Comparison of ENCODE assay signal across 9 cellular contexts in genomic region chr11:13462311-13462927, GRCh38. TPM values are rescaled to one million over a fixed set of nuclear protein-coding genes. Genes with fewer than 3 reads are reported as not detected.
DNase-seq lines count a peak whose midpoint lies in the region; ATAC-seq and TF ChIP-seq lines count a peak whose summit lies in the region.
"Had no signal": no experiment of that assay in that cellular context is flagged by ENCODE, and none has a peak within 500 bp of the region (broad histone marks: within the 10 kb centered on the region; RNA-seq: fewer than 3 reads in every experiment).

No MANE protein-coding gene starts in this region.

- ATAC-seq in GM18867 (IDR thresholded peaks at IDR 0.05; ENCODE audit: unreplicated experiment) = peak; percentile 31
- ATAC-seq in HG03103 (IDR thresholded peaks at IDR 0.05; ENCODE audit: low read depth, unreplicated experiment) = peak; percentile 29
- peak; percentile 52 for ATAC-seq in activated CD8-positive, alpha-beta T cell treated with anti-CD3 and anti-CD28 coated beads, Interleukin-2, amount 10 ng/mL, durations not matched to agents 7 days and 5 days
- ATAC-seq in mucosa of descending colon = peak; percentile 64

- TF ChIP-seq CTCF in AG09309 (IDR thresholded peaks at IDR 0.05; ENCODE audit: control insufficient read depth, insufficient read depth, low read depth, low read length, missing control alignments) (no peak), mucosa of descending colon (IDR thresholded peaks at IDR 0.05) (no peak)

- H3K36me3 ChIP-seq in endocrine pancreas (ENCODE audit: control insufficient read depth, insufficient read depth, low read length) (no peaks in the 10 kb centered on the region), mucosa of descending colon (ENCODE audit: low read depth) (no peaks in the 10 kb centered on the region)

- peak overlapping the region; percentile 99 for H3K4me3 Mint-ChIP-seq in activated CD8-positive, alpha-beta T cell treated with anti-CD3 and anti-CD28 coated beads, Interleukin-2, amount 10 ng/mL, durations not matched to agents 7 days and 5 days

- DNase-seq in AG09309 (ENCODE audit: low read depth) = no peak
- DNase-seq in NCI-H345 treated with DMSO at 0.1 percent for 48 hours (lab: John Stamatoyannopoulos, UW; ENCODE audit: unreplicated experiment) = peak; percentile 33
- peak; percentile 68 for DNase-seq in activated CD8-positive, alpha-beta T cell treated with anti-CD3 and anti-CD28 coated beads, Interleukin-2, amount 10 ng/mL, durations not matched to agents 7 days and 5 days
- peak; percentile 80 to 85 (median 83) for DNase-seq in mucosa of descending colon
- peak; percentile 81 for DNase-seq in stimulated activated CD8-positive, alpha-beta memory T cell treated with anti-CD3 and anti-CD28 coated beads, Interleukin-4, amount 100 ng/mL, for 48 hours

- peak overlapping the region; percentile 92 for H3K9ac ChIP-seq in endocrine pancreas (ENCODE audit: control insufficient read depth, insufficient read depth, low read length)

- H3K27ac Mint-ChIP-seq in activated CD8-positive, alpha-beta T cell treated with anti-CD3 and anti-CD28 coated beads, Interleukin-2, amount 10 ng/mL, durations not matched to agents 7 days and 5 days = peak overlapping the region; percentile 99

- no peaks in the 10 kb centered on the region for H3K27me3 ChIP-seq in endocrine pancreas (ENCODE audit: control insufficient read depth, insufficient read depth, low read length)

- H3K9me3 Mint-ChIP-seq in activated CD8-positive, alpha-beta T cell treated with anti-CD3 and anti-CD28 coated beads, Interleukin-2, amount 10 ng/mL, durations not matched to agents 7 days and 5 days (ENCODE audit: insufficient read depth) = no peaks in the 10 kb centered on the region

- CTCF ChIA-PET in activated CD8-positive, alpha-beta T cell treated with anti-CD3 and anti-CD28 coated beads, Interleukin-2, amount 10 ng/mL, durations not matched to agents 7 days and 5 days (lab: Charles Lee) = interaction anchor here (1.0 to 4.3 kb wide), 5 partner anchors 11 to 278 kb away, joined by 3 to 12 read pairs (median 10); no protein-coding TSS in a partner anchor

- intact Hi-C loops in mucosa of descending colon (cut with DNase I, micrococcal nuclease) = no loop called here

- peaks cover 24% of the 10 kb centered on the region for H3K4me1 ChIP-seq in endocrine pancreas (ENCODE audit: control insufficient read depth, insufficient read depth, low read length)
- peaks cover 4% of the 10 kb centered on the region for H3K4me1 ChIP-seq in mucosa of descending colon (ENCODE audit: low read depth)

- H3K4me3 ChIP-seq in AG09309 (ENCODE audit: control insufficient read depth, low read depth, low read length) (peak overlapping the region; percentile 68), endocrine pancreas (ENCODE audit: control insufficient read depth, insufficient read depth, low read length) (peak overlapping the region; percentile 90), mucosa of descending colon (peak overlapping the region; percentile 90)

- H3K9me3 ChIP-seq in endocrine pancreas (ENCODE audit: control insufficient read depth, low read length) (no peaks in the 10 kb centered on the region), mucosa of descending colon (no peaks in the 10 kb centered on the region)

- H3K36me3 Mint-ChIP-seq in activated CD8-positive, alpha-beta T cell treated with anti-CD3 and anti-CD28 coated beads, Interleukin-2, amount 10 ng/mL, durations not matched to agents 7 days and 5 days (ENCODE audit: low read depth) = peaks cover 10% of the 10 kb centered on the region

- H3K27me3 Mint-ChIP-seq in activated CD8-positive, alpha-beta T cell treated with anti-CD3 and anti-CD28 coated beads, Interleukin-2, amount 10 ng/mL, durations not matched to agents 7 days and 5 days (ENCODE audit: low read depth) = no peaks in the 10 kb centered on the region

- peaks cover 41% of the 10 kb centered on the region for H3K4me1 Mint-ChIP-seq in activated CD8-positive, alpha-beta T cell treated with anti-CD3 and anti-CD28 coated beads, Interleukin-2, amount 10 ng/mL, durations not matched to agents 7 days and 5 days (ENCODE audit: low read depth)

- POLR2A ChIA-PET in activated CD8-positive, alpha-beta T cell treated with anti-CD3 and anti-CD28 coated beads, Interleukin-2, amount 10 ng/mL, durations not matched to agents 7 days and 5 days (lab: Charles Lee) = interaction anchor here (0.6 to 2.6 kb wide), 28 partner anchors 11 to 1376 kb away, joined by 3 to 19 read pairs (median 5); partner anchors contain the start of gene FAR1

RNA-seq across cellular contexts. Expression of gene BTBD10, which starts 0.6 kb away (rescaled TPM):
- total RNA-seq in activated CD8-positive, alpha-beta T cell treated with anti-CD3 and anti-CD28 coated beads, Interleukin-2, amount 10 ng/mL, durations not matched to agents 7 days and 5 days = 10 to 100 TPM; 25.7 to 26.2 TPM
- total RNA-seq in mucosa of descending colon = 10 to 100 TPM; 28.2 to 37.8 (median 29.5) TPM

RNA-seq across cellular contexts. Expression of gene PTH, which starts 33.4 kb away (rescaled TPM):
- total RNA-seq in activated CD8-positive, alpha-beta T cell treated with anti-CD3 and anti-CD28 coated beads, Interleukin-2, amount 10 ng/mL, durations not matched to agents 7 days and 5 days = not detected
- not detected for total RNA-seq in mucosa of descending colon
- total RNA-seq: NCI-H460 had no signal
